In the genomic region with DNA sequence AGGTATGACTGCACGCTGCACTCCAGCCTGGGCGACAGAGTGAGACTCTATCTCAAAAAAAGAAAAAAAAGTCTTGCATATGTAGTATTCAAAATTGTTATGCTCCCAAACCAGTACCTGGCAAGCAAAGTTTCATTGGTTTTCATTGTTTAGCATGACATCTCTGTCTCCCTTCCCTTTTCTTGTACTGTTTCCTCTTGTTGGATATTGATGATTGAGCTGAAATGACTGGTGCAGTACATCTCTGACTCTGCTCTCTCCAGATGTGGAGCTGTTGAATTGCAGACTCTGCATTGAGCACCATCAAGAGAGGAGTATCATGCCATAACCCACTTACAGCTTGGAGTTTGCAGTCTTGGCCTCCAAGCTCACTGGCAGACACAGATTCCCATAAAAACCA, we compare ENCODE assay signal across 1 cellular context.
TF ChIP-seq lines count a peak whose summit lies in the region.

No MANE protein-coding gene starts in this region.

TF ChIP-seq in K562, 482 proteins besides CTCF, POLR2A, EP300 and RAD21 (continued from another document):
- TF ChIP-seq MNT (conservative IDR thresholded peaks at IDR 0.05) (no peak), TAF9B (IDR thresholded peaks at IDR 0.05; ENCODE audit: partially characterized antibody) (no peak)
